In the genomic region with DNA sequence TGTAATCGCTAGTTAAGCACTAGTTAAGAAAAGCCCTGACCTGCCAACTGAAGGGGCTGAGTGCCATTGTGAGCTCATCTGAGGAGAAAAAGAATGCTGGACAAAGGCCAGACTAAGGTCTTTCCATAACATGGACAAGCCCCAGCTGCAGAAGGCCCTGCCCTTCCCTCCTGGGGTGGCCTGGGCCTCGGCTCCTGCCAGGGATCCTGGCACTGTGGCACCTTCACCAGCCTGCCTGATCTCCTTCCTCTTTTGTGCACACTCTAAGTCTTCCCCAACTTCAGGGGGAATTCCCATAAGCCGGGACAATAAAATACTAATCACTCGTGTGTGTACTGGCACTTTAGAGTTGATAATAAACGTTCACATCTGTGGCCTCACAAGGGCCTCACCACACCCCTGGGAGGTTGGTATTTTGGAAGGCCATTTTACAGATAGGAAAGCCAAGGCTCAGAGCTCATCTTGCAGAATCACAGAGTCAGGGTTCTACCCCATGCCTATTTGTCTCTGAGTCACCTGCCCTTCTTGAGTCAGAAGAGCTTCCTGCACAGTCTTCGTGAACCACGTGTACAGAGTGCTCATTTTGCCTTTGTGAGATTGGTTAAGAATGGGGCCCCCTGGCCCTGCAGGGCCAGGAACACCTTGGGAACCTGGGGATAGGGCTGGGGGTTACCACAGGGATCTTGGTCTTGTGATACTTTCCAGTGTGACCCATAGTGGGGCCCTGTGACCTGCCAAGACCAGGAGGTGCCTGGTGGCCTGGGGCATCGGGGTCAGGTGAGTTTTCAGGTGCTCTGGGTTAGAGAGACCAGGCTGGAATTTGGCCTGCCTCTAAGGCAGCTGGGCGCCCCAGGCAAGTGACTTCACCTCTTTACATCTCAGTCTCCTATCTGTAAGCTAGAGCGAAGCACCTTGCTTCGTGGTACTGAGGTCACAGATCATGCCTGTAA, we compare ENCODE assay signal across 1 cellular context.
TF ChIP-seq lines count a peak whose summit lies in the region.

No MANE protein-coding gene starts in this region.

TF ChIP-seq in K562, 482 proteins besides CTCF, POLR2A, EP300 and RAD21:
- TF ChIP-seq FOSL1 (tag; conservative IDR thresholded peaks at IDR 0.05) (no peak), RBM17 (IDR thresholded peaks at IDR 0.05; ENCODE audit: borderline replicate concordance, low read depth, low read length) (no peak), ZNF133 (CRISPR knock-in tag; IDR thresholded peaks at IDR 0.05) (no peak), RBM39 (optimal IDR thresholded peaks at IDR 0.05; ENCODE audit: low read depth, low read length) (no peak), MIER1 (IDR thresholded peaks at IDR 0.05; ENCODE audit: low read depth) (no peak), BDP1 (IDR thresholded peaks at IDR 0.05; ENCODE audit: insufficient read depth, insufficient read length) (no peak), BMI1 (IDR thresholded peaks at IDR 0.05; ENCODE audit: low read length) (no peak), NFE2L1 (tag; IDR thresholded peaks at IDR 0.05; ENCODE audit: borderline replicate concordance, low read depth) (no peak), ZNF444 (CRISPR knock-in tag; IDR thresholded peaks at IDR 0.05) (no peak), FUS (optimal IDR thresholded peaks at IDR 0.05; ENCODE audit: low read depth, low read length) (no peak), RBM25 (IDR thresholded peaks at IDR 0.05; ENCODE audit: low read depth, low read length, severe bottlenecking) (peak; percentile 33), MAZ (CRISPR knock-in tag; conservative IDR thresholded peaks at IDR 0.05 in 1 of 2, IDR thresholded peaks at IDR 0.05 in 1 of 2) (no peak), NFIC (IDR thresholded peaks at IDR 0.05) (no peak), KDM1A (IDR thresholded peaks at IDR 0.05) (peak in 1 of 2 experiments; percentile 28; a peak in 1 of 4 replicates), BCOR (IDR thresholded peaks at IDR 0.05) (peak; percentile 10; the same call in 1 of the 2 replicates), HNRNPH1 (optimal IDR thresholded peaks at IDR 0.05; ENCODE audit: low read depth, low read length) (no peak), ZFP1 (CRISPR knock-in tag; IDR thresholded peaks at IDR 0.05) (no peak), MAFF (IDR thresholded peaks at IDR 0.05; ENCODE audit: low read length) (no peak), SMARCA5 (IDR thresholded peaks at IDR 0.05) (no peak), SMARCB1 (IDR thresholded peaks at IDR 0.05; ENCODE audit: insufficient read length, low read depth) (no peak)
- TF ChIP-seq, protein P1, sequence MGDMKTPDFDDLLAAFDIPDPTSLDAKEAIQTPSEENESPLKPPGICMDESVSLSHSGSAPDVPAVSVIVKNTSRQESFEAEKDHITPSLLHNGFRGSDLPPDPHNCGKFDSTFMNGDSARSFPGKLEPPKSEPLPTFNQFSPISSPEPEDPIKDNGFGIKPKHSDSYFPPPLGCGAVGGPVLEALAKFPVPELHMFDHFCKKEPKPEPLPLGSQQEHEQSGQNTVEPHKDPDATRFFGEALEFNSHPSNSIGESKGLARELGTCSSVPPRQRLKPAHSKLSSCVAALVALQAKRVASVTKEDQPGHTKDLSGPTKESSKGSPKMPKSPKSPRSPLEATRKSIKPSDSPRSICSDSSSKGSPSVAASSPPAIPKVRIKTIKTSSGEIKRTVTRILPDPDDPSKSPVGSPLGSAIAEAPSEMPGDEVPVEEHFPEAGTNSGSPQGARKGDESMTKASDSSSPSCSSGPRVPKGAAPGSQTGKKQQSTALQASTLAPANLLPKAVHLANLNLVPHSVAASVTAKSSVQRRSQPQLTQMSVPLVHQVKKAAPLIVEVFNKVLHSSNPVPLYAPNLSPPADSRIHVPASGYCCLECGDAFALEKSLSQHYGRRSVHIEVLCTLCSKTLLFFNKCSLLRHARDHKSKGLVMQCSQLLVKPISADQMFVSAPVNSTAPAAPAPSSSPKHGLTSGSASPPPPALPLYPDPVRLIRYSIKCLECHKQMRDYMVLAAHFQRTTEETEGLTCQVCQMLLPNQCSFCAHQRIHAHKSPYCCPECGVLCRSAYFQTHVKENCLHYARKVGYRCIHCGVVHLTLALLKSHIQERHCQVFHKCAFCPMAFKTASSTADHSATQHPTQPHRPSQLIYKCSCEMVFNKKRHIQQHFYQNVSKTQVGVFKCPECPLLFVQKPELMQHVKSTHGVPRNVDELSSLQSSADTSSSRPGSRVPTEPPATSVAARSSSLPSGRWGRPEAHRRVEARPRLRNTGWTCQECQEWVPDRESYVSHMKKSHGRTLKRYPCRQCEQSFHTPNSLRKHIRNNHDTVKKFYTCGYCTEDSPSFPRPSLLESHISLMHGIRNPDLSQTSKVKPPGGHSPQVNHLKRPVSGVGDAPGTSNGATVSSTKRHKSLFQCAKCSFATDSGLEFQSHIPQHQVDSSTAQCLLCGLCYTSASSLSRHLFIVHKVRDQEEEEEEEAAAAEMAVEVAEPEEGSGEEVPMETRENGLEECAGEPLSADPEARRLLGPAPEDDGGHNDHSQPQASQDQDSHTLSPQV (IDR thresholded peaks at IDR 0.05): no peak
- TF ChIP-seq, protein P2, sequence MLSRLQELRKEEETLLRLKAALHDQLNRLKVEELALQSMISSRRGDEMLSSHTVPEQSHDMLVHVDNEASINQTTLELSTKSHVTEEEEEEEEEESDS (CRISPR knock-in tag; IDR thresholded peaks at IDR 0.05): no peak
- TF ChIP-seq, protein P3, sequence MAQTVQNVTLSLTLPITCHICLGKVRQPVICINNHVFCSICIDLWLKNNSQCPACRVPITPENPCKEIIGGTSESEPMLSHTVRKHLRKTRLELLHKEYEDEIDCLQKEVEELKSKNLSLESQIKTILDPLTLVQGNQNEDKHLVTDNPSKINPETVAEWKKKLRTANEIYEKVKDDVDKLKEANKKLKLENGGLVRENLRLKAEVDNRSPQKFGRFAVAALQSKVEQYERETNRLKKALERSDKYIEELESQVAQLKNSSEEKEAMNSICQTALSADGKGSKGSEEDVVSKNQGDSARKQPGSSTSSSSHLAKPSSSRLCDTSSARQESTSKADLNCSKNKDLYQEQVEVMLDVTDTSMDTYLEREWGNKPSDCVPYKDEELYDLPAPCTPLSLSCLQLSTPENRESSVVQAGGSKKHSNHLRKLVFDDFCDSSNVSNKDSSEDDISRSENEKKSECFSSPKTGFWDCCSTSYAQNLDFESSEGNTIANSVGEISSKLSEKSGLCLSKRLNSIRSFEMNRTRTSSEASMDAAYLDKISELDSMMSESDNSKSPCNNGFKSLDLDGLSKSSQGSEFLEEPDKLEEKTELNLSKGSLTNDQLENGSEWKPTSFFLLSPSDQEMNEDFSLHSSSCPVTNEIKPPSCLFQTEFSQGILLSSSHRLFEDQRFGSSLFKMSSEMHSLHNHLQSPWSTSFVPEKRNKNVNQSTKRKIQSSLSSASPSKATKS (CRISPR knock-in tag; IDR thresholded peaks at IDR 0.05): no peak
- TF ChIP-seq, protein P4, sequence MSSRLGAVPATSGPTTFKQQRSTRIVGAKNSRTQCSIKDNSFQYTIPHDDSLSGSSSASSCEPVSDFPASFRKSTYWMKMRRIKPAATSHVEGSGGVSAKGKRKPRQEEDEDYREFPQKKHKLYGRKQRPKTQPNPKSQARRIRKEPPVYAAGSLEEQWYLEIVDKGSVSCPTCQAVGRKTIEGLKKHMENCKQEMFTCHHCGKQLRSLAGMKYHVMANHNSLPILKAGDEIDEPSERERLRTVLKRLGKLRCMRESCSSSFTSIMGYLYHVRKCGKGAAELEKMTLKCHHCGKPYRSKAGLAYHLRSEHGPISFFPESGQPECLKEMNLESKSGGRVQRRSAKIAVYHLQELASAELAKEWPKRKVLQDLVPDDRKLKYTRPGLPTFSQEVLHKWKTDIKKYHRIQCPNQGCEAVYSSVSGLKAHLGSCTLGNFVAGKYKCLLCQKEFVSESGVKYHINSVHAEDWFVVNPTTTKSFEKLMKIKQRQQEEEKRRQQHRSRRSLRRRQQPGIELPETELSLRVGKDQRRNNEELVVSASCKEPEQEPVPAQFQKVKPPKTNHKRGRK (tag; IDR thresholded peaks at IDR 0.05): no peak
